8 cellular contexts compared by ENCODE assay signal in genomic region chr2:102141915-102142828, GRCh38. TPM values are rescaled to one million over a fixed set of nuclear protein-coding genes. Genes with fewer than 3 reads are reported as not detected.
DNase-seq lines count a peak whose midpoint lies in the region; ATAC-seq and TF ChIP-seq lines count a peak whose summit lies in the region.

TSS of gene IL1R1 (plus strand) at chr2:102142746. CDS start at chr2:102157725, 14,979 bp downstream.

- peaks cover 32% of the 10 kb centered on the region for H3K79me2 ChIP-seq in mammary epithelial cell (ENCODE audit: insufficient read depth, low read length)

- dilution Hi-C loops in mammary epithelial cell (cut with HindIII; ENCODE audit: low sequenced_read_pairs) = no loop called here

- DNase-seq in ELR (ENCODE audit: low read depth) (peak; percentile 83), LNCaP clone FGC (ENCODE audit: low read depth) (no peak), mammary epithelial cell (peak; percentile 77), gastrocnemius medialis (peak; percentile 52 to 75), NCI-H2029 treated with DMSO at 0.1 percent for 48 hours (lab: John Stamatoyannopoulos, UW) (no peak), MV-4-11 (lab: John Stamatoyannopoulos, UW) (no peak)

- H3K27ac ChIP-seq in mammary epithelial cell (ENCODE audit: insufficient read depth, low read depth, low read length) (peak within 1 kb of the TSS; percentile 58), iPS-20b (ENCODE audit: low read length) (no peak within 1 kb of the TSS), gastrocnemius medialis (peak within 1 kb of the TSS; percentile 84 to 97 (median 90))

- CTCF ChIA-PET in mammary epithelial cell (lab: Charles Lee; ENCODE audit: low non-redundant PET) = interaction anchor here (0.6 kb wide), 1 partner anchor 201 kb away, joined by 4 read pairs; no protein-coding TSS in a partner anchor

- WGBS in mammary epithelial cell (ENCODE audit: low coverage, missing lambda C conversion rate) = 42% methylated on average over 19 of the region's 68 CpGs

- TSS peak; percentile 72 for BruUV-seq in mammary epithelial cell (replicated peaks; lab: Mats Ljungman, UMichigan)

- no peak for TF ChIP-seq CTCF in LNCaP clone FGC (IDR thresholded peaks at IDR 0.05; ENCODE audit: control insufficient read depth, extremely low read depth, insufficient read depth)
- no peak for TF ChIP-seq CTCF in mammary epithelial cell (conservative IDR thresholded peaks at IDR 0.05 in 1 of 2, IDR thresholded peaks at IDR 0.05 in 1 of 2; ENCODE audit: extremely low read depth in 1 of 2, insufficient read depth in 1 of 2, low read depth in 1 of 2, low read length in 2 of 2)
- no peak for TF ChIP-seq CTCF in gastrocnemius medialis (IDR thresholded peaks at IDR 0.05 in 4 of 5, conservative IDR thresholded peaks at IDR 0.05 in 1 of 5)

- H4K20me1 ChIP-seq in mammary epithelial cell (ENCODE audit: insufficient read depth, low read length) = no peaks in the 10 kb centered on the region

- no peaks in the 10 kb centered on the region for H3K27me3 ChIP-seq in mammary epithelial cell (ENCODE audit: insufficient read depth, low read length)
- peaks cover 41% of the 10 kb centered on the region for H3K27me3 ChIP-seq in iPS-20b (ENCODE audit: insufficient read depth, low read length)
- no peaks in the 10 kb centered on the region for H3K27me3 ChIP-seq in gastrocnemius medialis

- peak within 1 kb of the TSS; percentile 99 for H2AFZ ChIP-seq in mammary epithelial cell (ENCODE audit: low read depth, low read length)

- H3K4me2 ChIP-seq in mammary epithelial cell (ENCODE audit: insufficient read depth, low read depth, low read length) = peak within 1 kb of the TSS; percentile 97

- peak; percentile 77 to 83 for TF ChIP-seq POLR2A in gastrocnemius medialis (IDR thresholded peaks at IDR 0.05)

- peaks cover 4% of the 10 kb centered on the region for H3K4me1 ChIP-seq in mammary epithelial cell (ENCODE audit: insufficient read depth, low read length)
- H3K4me1 ChIP-seq in iPS-20b (ENCODE audit: insufficient read depth, low read length) = no peaks in the 10 kb centered on the region
- H3K4me1 ChIP-seq in gastrocnemius medialis = peaks cover 10 to 13% of the 10 kb centered on the region in 2 donors

- H3K36me3 ChIP-seq in mammary epithelial cell (ENCODE audit: insufficient read depth, low read length) (no peaks in the 10 kb centered on the region), iPS-20b (ENCODE audit: insufficient read depth, low read depth, low read length) (no peaks in the 10 kb centered on the region), gastrocnemius medialis (peaks cover 0 to 19% of the 10 kb centered on the region in 2 donors)

- H3K9me3 ChIP-seq in mammary epithelial cell (replicated peaks; ENCODE audit: insufficient read depth, low read length) (peaks cover 29% of the 10 kb centered on the region), iPS-20b (ENCODE audit: insufficient read depth, low read depth, low read length) (no peaks in the 10 kb centered on the region), gastrocnemius medialis (no peaks in the 10 kb centered on the region)

- ATAC-seq in gastrocnemius medialis = peak; percentile 86
- ATAC-seq in GM19351 (IDR thresholded peaks at IDR 0.05; ENCODE audit: unreplicated experiment) = no peak

- H3K9ac ChIP-seq in mammary epithelial cell (ENCODE audit: insufficient read depth, low read length) = peak within 1 kb of the TSS; percentile 88
- H3K9ac ChIP-seq in iPS-20b (ENCODE audit: low read depth, low read length) = peak within 1 kb of the TSS; percentile 63; the same call in 1 of the 2 replicates

- intact Hi-C loops in mammary epithelial cell (cut with micrococcal nuclease) (no loop called here), gastrocnemius medialis (cut with DNase I; ENCODE audit: low total_unique reads) (loop anchor here (2.0 kb wide), 1 partner anchor 71 kb away; no protein-coding TSS in a partner anchor)

- H3K4me3 ChIP-seq in LNCaP clone FGC (ENCODE audit: low read depth, low read length) (peak within 1 kb of the TSS; percentile 62), mammary epithelial cell (replicated peaks in 1 of 3; ENCODE audit: insufficient read depth in 1 of 3, low read depth in 2 of 3, low read length in 3 of 3) (peak within 1 kb of the TSS; percentile 71 to 83 (median 75)), iPS-20b (ENCODE audit: low read length) (peak within 1 kb of the TSS; percentile 77), gastrocnemius medialis (peak within 1 kb of the TSS; percentile 66 to 85 (median 72))

- in situ Hi-C loops in mammary epithelial cell (cut with MboI; ENCODE audit: low sequenced_read_pairs in 2 of 2) = no loop called here
- in situ Hi-C loops in gastrocnemius medialis (cut with MboI; ENCODE audit: low sequenced_read_pairs in 4 of 4) = no loop called here

RNA-seq across cellular contexts. Expression of gene IL1R1, which starts in this region (rescaled TPM):
- total RNA-seq in mammary epithelial cell (1 to 10 TPM; 7.7 to 8.7 TPM), gastrocnemius medialis (10 to 100 TPM; 17.6 to 23.3 (median 19.3) TPM)
- polyA plus RNA-seq in mammary epithelial cell = 6.9 TPM
- 6.4 TPM for polyA minus RNA-seq in mammary epithelial cell

Comparison
In these comparisons a context has a peak if more than half of its experiments do, and no peak if none do; other contexts are left out.
1. DNase-seq: peak in ELR (single experiment), mammary epithelial cell (single experiment) and gastrocnemius medialis (2 of 2); none in LNCaP clone FGC (single experiment), NCI-H2029 treated with DMSO at 0.1 percent for 48 hours (single experiment) and MV-4-11 (single experiment).
2. Peak in every context shown above with its lines, with median percentiles within 50 percentile points of each other: H3K4me3 ChIP-seq.